In the genomic region with DNA sequence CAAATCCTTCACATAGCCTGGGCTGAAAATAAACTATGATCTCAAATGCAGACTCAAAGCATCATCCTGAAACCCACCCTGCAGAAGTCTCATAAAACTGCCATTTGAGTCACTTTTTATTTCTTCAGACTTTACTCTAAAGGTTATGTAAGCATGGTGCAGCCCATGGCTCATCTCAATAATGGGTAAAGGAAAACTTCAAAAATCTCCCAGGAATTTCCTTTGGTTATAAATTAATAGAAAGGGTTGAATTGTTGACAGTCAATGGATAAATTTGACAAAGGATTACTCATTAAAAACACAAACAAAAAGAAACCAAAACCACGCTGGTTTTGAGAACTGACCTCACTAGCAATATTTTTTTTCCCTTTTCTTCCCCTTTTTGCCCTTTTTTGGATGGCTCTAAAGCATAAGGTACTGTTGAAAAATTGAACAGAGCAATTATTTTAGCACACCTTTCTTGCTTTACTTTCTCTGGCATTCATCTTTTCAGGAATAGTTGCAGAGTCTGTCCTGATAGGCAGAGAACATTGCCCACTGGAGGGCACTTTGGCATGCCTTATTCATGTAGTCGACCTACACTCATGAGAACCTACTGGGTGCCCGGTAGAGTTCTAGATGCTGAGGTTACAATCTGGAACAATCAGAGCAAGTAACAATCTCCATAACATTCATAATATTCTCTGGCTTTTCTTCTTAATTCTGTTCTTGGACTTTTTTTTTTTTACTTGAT, we compare ENCODE assay signal across 8 cellular contexts.
DNase-seq lines count a peak whose midpoint lies in the region; ATAC-seq, FAIRE-seq and TF ChIP-seq lines count a peak whose summit lies in the region.
"Had no signal": no experiment of that assay in that cellular context is flagged by ENCODE, and none has a peak within 500 bp of the region (broad histone marks: within the 10 kb centered on the region; RNA-seq: fewer than 3 reads in every experiment).

No MANE protein-coding gene starts in this region.

- no peaks in the 10 kb centered on the region for H3K4me1 ChIP-seq in right atrium auricular region
- no peaks in the 10 kb centered on the region for H3K4me1 ChIP-seq in ascending aorta

- TF ChIP-seq CTCF in WERI-Rb-1 (IDR thresholded peaks at IDR 0.05; ENCODE audit: low read depth, low read length) (peak; percentile 35; the same call in 1 of the 2 replicates), right atrium auricular region (IDR thresholded peaks at IDR 0.05) (no peak), ascending aorta (IDR thresholded peaks at IDR 0.05) (no peak)

- ATAC-seq in HG03039 (IDR thresholded peaks at IDR 0.05; ENCODE audit: unreplicated experiment): peak; percentile 49

- H3K9me3 ChIP-seq in WERI-Rb-1 (ENCODE audit: severe bottlenecking): no peaks in the 10 kb centered on the region
- H3K9me3 ChIP-seq in right atrium auricular region: no peaks in the 10 kb centered on the region
- H3K9me3 ChIP-seq in ascending aorta: no peaks in the 10 kb centered on the region

- H3K4me3 ChIP-seq in WERI-Rb-1 (ENCODE audit: low read depth, low read length) (no peak overlapping the region), right atrium auricular region (no peak overlapping the region), ascending aorta (no peak overlapping the region)

- H3K27ac ChIP-seq in WERI-Rb-1 (no peak overlapping the region), right atrium auricular region (no peak overlapping the region), ascending aorta (no peak overlapping the region)

- H3K27me3 ChIP-seq in WERI-Rb-1 (ENCODE audit: insufficient read depth, low read depth, severe bottlenecking): no peaks in the 10 kb centered on the region
- no peaks in the 10 kb centered on the region for H3K27me3 ChIP-seq in right atrium auricular region
- no peaks in the 10 kb centered on the region for H3K27me3 ChIP-seq in ascending aorta

- intact Hi-C loops in ascending aorta (cut with DNase I): no loop called here

- DNase-seq in GM19239 (ENCODE audit: insufficient read length, low spot score) (no peak), WERI-Rb-1 (peak; percentile 11), pons (ENCODE audit: low spot score) (peak; percentile 67), right atrium auricular region (ENCODE audit: low spot score) (no peak), ascending aorta (ENCODE audit: low spot score in 2 of 2) (no peak), NCI-H226 (no peak)
- DNase-seq: T-helper 1 cell had no signal

- peak; percentile 57 for FAIRE-seq in GM19239 (lab: Jason Lieb, UNC)

- H3K36me3 ChIP-seq in WERI-Rb-1: no peaks in the 10 kb centered on the region
- no peaks in the 10 kb centered on the region for H3K36me3 ChIP-seq in right atrium auricular region
- H3K36me3 ChIP-seq in ascending aorta: no peaks in the 10 kb centered on the region

Comparison
In these comparisons a context has a peak if more than half of its experiments do, and no peak if none do; other contexts are left out.
1. DNase-seq: peak in WERI-Rb-1 (single experiment) and pons (single experiment); none in GM19239 (single experiment), right atrium auricular region (single experiment), ascending aorta (0 of 2) and NCI-H226 (single experiment).